Comparison of ENCODE assay signal across 27 cellular contexts in genomic region chr2:216146573-216146972, GRCh38. TPM values are rescaled to one million over a fixed set of nuclear protein-coding genes. Genes with fewer than 3 reads are reported as not detected.
DNase-seq lines count a peak whose midpoint lies in the region; ATAC-seq and TF ChIP-seq lines count a peak whose summit lies in the region.
"Had no signal": no experiment of that assay in that cellular context is flagged by ENCODE, and none has a peak within 500 bp of the region (broad histone marks: within the 10 kb centered on the region; RNA-seq: fewer than 3 reads in every experiment).

No MANE protein-coding gene starts in this region.

- TF ChIP-seq CTCF in activated CD8-positive, alpha-beta T cell treated with anti-CD3 and anti-CD28 coated beads for 36 hours (IDR thresholded peaks at IDR 0.05) = no peak

- H3K4me3 ChIP-seq in CD4-positive, alpha-beta memory T cell (ENCODE audit: low read length in 2 of 2) = no peak overlapping the region
- H3K4me3 ChIP-seq: PC-9, prostate gland, testis had no signal

- H3K9me3 Mint-ChIP-seq in CD4-positive, alpha-beta memory T cell = no peaks in the 10 kb centered on the region
- H3K9me3 Mint-ChIP-seq in activated CD8-positive, alpha-beta T cell treated with anti-CD3 and anti-CD28 coated beads for 36 hours = no peaks in the 10 kb centered on the region
- no peaks in the 10 kb centered on the region for H3K9me3 Mint-ChIP-seq in memory B cell
- H3K9me3 Mint-ChIP-seq: activated CD4-positive, alpha-beta T cell treated with anti-CD3 and anti-CD28 coated beads, Interleukin-2, amount 10 ng/mL, durations not matched to agents 7 days and 5 days; CD4-positive, CD25-positive, alpha-beta regulatory T cell had no signal

- no peaks in the 10 kb centered on the region for H3K9me3 ChIP-seq in CD4-positive, alpha-beta memory T cell (ENCODE audit: control insufficient read depth in 1 of 2, low read length in 2 of 2)
- H3K9me3 ChIP-seq: prostate gland, testis had no signal

- H3K27me3 ChIP-seq in CD4-positive, alpha-beta memory T cell (ENCODE audit: insufficient read depth, low read length) = no peaks in the 10 kb centered on the region
- H3K27me3 ChIP-seq: testis had no signal

- H3K27ac ChIP-seq in CD4-positive, alpha-beta memory T cell (ENCODE audit: low read depth, low read length) = no peak overlapping the region
- H3K27ac ChIP-seq: PC-9, prostate gland, testis, VCaP had no signal

- no peaks in the 10 kb centered on the region for H3K4me1 ChIP-seq in CD4-positive, alpha-beta memory T cell (ENCODE audit: insufficient read depth, low read length)
- H3K4me1 ChIP-seq: prostate gland, testis had no signal

- peak overlapping the region in 6 of 7 donors; percentile 15 to 86 (median 52) for H3K27ac Mint-ChIP-seq in CD4-positive, alpha-beta memory T cell
- H3K27ac Mint-ChIP-seq in activated CD8-positive, alpha-beta T cell treated with anti-CD3 and anti-CD28 coated beads for 36 hours = peak overlapping the region; percentile 22
- peak overlapping the region; percentile 49 for H3K27ac Mint-ChIP-seq in memory B cell
- H3K27ac Mint-ChIP-seq: activated CD4-positive, alpha-beta T cell treated with anti-CD3 and anti-CD28 coated beads, Interleukin-2, amount 10 ng/mL, durations not matched to agents 7 days and 5 days had no signal

- peaks cover 59 to 64% of the 10 kb centered on the region in 2 donors for H3K36me3 Mint-ChIP-seq in CD4-positive, alpha-beta memory T cell
- peaks cover 55% of the 10 kb centered on the region for H3K36me3 Mint-ChIP-seq in activated CD8-positive, alpha-beta T cell treated with anti-CD3 and anti-CD28 coated beads for 36 hours (ENCODE audit: low read depth)
- H3K36me3 Mint-ChIP-seq in memory B cell = peaks cover 33% of the 10 kb centered on the region

- ATAC-seq in activated CD8-positive, alpha-beta T cell treated with anti-CD3 and anti-CD28 coated beads for 36 hours = no peak
- ATAC-seq in memory B cell (ENCODE audit: low read depth) = no peak
- ATAC-seq: Right ventricle myocardium inferior had no signal

- peaks cover 5 to 17% (median 13%) of the 10 kb centered on the region in 4 donors for H3K4me1 Mint-ChIP-seq in CD4-positive, alpha-beta memory T cell
- peaks cover 41% of the 10 kb centered on the region for H3K4me1 Mint-ChIP-seq in activated CD8-positive, alpha-beta T cell treated with anti-CD3 and anti-CD28 coated beads for 36 hours (ENCODE audit: low read depth)
- H3K4me1 Mint-ChIP-seq in memory B cell = peaks cover 5% of the 10 kb centered on the region

- DNase-seq in NCI-H82 (lab: John Stamatoyannopoulos, UW) (peak; percentile 42), NCI-H82 treated with DMSO at 0.1 percent for 48 hours (lab: John Stamatoyannopoulos, UW; ENCODE audit: unreplicated experiment) (no peak), memory B cell (ENCODE audit: low spot score in 2 of 2) (no peak), NCI-H2107 treated with DMSO at 0.1 percent for 48 hours (lab: John Stamatoyannopoulos, UW; ENCODE audit: unreplicated experiment) (no peak), CD1c-positive myeloid dendritic cell (ENCODE audit: extremely low spot score) (no peak), HPDE6-E6E7 (ENCODE audit: extremely low spot score) (no peak)
- no peak for DNase-seq in CD4-positive, alpha-beta memory T cell
- no peak for DNase-seq in activated CD8-positive, alpha-beta T cell treated with anti-CD3 and anti-CD28 coated beads for 36 hours
- DNase-seq: 8988T; activated CD4-positive, alpha-beta T cell treated with anti-CD3 and anti-CD28 coated beads, Interleukin-2, amount 10 ng/mL, durations not matched to agents 7 days and 5 days; activated CD8-positive, alpha-beta memory T cell treated with anti-CD3 and anti-CD28 coated beads, Interleukin-2, amount 50 U/mL, for 48 hours; activated effector memory CD4-positive, alpha-beta T cell treated with Interleukin-2 at 50 U/mL for 16 hours; CD4-positive, CD25-positive, alpha-beta regulatory T cell; effector CD4-positive, alpha-beta T cell; EL; erythroblast; glutamatergic neuron; kidney glomerular epithelial cell; NCI-H510A treated with DMSO at 0.1 percent for 48 hours; NK-92 treated with Interleukin-12 subunit alpha and Interleukin-12 subunit beta, amount 100 ng/mL, for 24 hours; PC-9; stimulated activated CD4-positive, alpha-beta T cell treated with anti-CD3 and anti-CD28 coated beads, Interleukin-4, amount 100 ng/mL, for 4 hours; stimulated activated naive CD4-positive, alpha-beta T cell; testis had no signal

- no peaks in the 10 kb centered on the region for H3K27me3 Mint-ChIP-seq in CD4-positive, alpha-beta memory T cell
- no peaks in the 10 kb centered on the region for H3K27me3 Mint-ChIP-seq in activated CD8-positive, alpha-beta T cell treated with anti-CD3 and anti-CD28 coated beads for 36 hours
- no peaks in the 10 kb centered on the region for H3K27me3 Mint-ChIP-seq in memory B cell
- H3K27me3 Mint-ChIP-seq: activated CD4-positive, alpha-beta T cell treated with anti-CD3 and anti-CD28 coated beads, Interleukin-2, amount 10 ng/mL, durations not matched to agents 7 days and 5 days; CD4-positive, CD25-positive, alpha-beta regulatory T cell had no signal

- POLR2A ChIA-PET in CD4-positive, alpha-beta memory T cell (lab: Charles Lee; ENCODE audit: partially characterized antibody) = no interaction called here
- POLR2A ChIA-PET in activated CD8-positive, alpha-beta T cell treated with anti-CD3 and anti-CD28 coated beads for 36 hours (lab: Charles Lee) = interaction anchor here (1.0 to 1.7 kb wide), 5 partner anchors 10 to 49 kb away, joined by 3 to 8 read pairs (median 4); no protein-coding TSS in a partner anchor

- intact Hi-C loops in CD4-positive, alpha-beta memory T cell (cut with micrococcal nuclease) = no loop called here
- intact Hi-C loops in activated CD8-positive, alpha-beta T cell treated with anti-CD3 and anti-CD28 coated beads for 36 hours (cut with micrococcal nuclease) = no loop called here

- peaks cover 60% of the 10 kb centered on the region for H3K36me3 ChIP-seq in CD4-positive, alpha-beta memory T cell (ENCODE audit: insufficient read depth, low read length)
- H3K36me3 ChIP-seq: prostate gland had no signal

- no peak overlapping the region for H3K4me3 Mint-ChIP-seq in CD4-positive, alpha-beta memory T cell
- H3K4me3 Mint-ChIP-seq in activated CD8-positive, alpha-beta T cell treated with anti-CD3 and anti-CD28 coated beads for 36 hours = no peak overlapping the region
- H3K4me3 Mint-ChIP-seq in memory B cell = no peak overlapping the region
- H3K4me3 Mint-ChIP-seq: activated CD4-positive, alpha-beta T cell treated with anti-CD3 and anti-CD28 coated beads, Interleukin-2, amount 10 ng/mL, durations not matched to agents 7 days and 5 days; CD4-positive, CD25-positive, alpha-beta regulatory T cell had no signal

- CTCF ChIA-PET in CD4-positive, alpha-beta memory T cell (lab: Charles Lee; ENCODE audit: partially characterized antibody) = no interaction called here
- CTCF ChIA-PET in activated CD8-positive, alpha-beta T cell treated with anti-CD3 and anti-CD28 coated beads for 36 hours (lab: Charles Lee) = interaction anchor here (0.7 kb wide), 1 partner anchor 36 kb away, joined by 3 read pairs; no protein-coding TSS in a partner anchor

RNA-seq across cellular contexts. Expression of gene XRCC5, which starts 37.4 kb away (rescaled TPM):
- total RNA-seq in CD4-positive, alpha-beta memory T cell = 100 to 1,000 TPM; 235 to 240 TPM
- 100 to 1,000 TPM; 305 to 348 TPM for polyA plus RNA-seq in CD4-positive, alpha-beta memory T cell
- 100 to 1,000 TPM; 541 to 544 TPM for total RNA-seq in activated CD8-positive, alpha-beta T cell treated with anti-CD3 and anti-CD28 coated beads for 36 hours
